Comparison of ENCODE assay signal across 8 cellular contexts in the genomic region with DNA sequence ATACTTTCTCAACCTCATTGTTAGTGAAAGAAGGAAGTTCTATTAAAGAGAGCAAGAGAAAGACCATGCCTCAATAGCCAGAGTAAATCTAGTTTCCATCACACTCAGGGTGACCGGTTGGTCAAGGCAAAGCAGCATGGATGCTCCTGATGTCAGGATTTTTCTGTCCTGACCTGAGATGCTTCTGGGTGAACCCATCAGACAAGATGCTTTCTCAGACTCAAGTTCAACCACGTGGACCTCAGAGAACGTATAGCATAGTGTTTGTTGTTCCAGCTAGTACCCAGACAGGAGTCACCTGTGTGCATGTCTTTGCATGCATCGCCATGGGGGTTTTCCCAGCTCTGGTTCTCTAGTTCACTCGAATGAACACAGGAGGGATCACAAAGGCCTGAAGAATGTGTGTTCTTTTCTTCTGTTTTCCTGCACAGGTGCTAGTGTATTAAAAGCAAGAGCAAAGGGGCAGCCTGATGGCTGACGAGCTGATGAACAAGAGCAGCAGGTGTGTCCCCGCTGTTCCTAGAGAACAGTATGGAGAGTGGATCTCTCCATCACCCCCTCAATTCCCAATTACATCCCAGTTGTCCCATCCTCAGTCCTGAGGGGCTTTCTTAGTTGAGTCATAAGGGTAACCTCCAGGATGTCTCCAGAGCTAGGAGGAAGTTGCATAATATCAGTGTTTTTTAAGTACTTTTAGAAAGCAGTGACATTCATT.
DNase-seq lines count a peak whose midpoint lies in the region; ATAC-seq and TF ChIP-seq lines count a peak whose summit lies in the region.

No MANE protein-coding gene starts in this region.

- no peak overlapping the region for H4K91ac ChIP-seq in neuronal stem cell (ENCODE audit: low read depth, low read length, poor library complexity)

- H3K23ac ChIP-seq in neuronal stem cell (ENCODE audit: low read depth, low read length, poor library complexity) = no peak overlapping the region
- H3K23ac ChIP-seq in mesendoderm (ENCODE audit: low read length) = no peak overlapping the region

- no peak overlapping the region for H2AFZ ChIP-seq in neuronal stem cell (ENCODE audit: low read length)

- H2BK15ac ChIP-seq in neuronal stem cell (ENCODE audit: low read length) (no peak overlapping the region), mesendoderm (replicated peaks; ENCODE audit: low read depth) (no peak overlapping the region)

- no peak for TF ChIP-seq CTCF in GM06990 (IDR thresholded peaks at IDR 0.05; ENCODE audit: insufficient read depth, low read length, poor library complexity, severe bottlenecking)
- no peak for TF ChIP-seq CTCF in colonic mucosa (IDR thresholded peaks at IDR 0.05)
- TF ChIP-seq CTCF in tibial artery (IDR thresholded peaks at IDR 0.05) = no peak

- H3K4me2 ChIP-seq in neuronal stem cell (ENCODE audit: insufficient read depth, low read length, poor library complexity, severe bottlenecking) (no peak overlapping the region), mesendoderm (ENCODE audit: low read length) (no peak overlapping the region)

- H3K9me3 ChIP-seq in colonic mucosa (no peaks in the 10 kb centered on the region), neuronal stem cell (replicated peaks in 1 of 2; ENCODE audit: control insufficient read depth in 2 of 2, insufficient read depth in 1 of 2, low read depth in 1 of 2, low read length in 2 of 2) (no peaks in the 10 kb centered on the region), tibial artery (no peaks in the 10 kb centered on the region)

- H3K27me3 ChIP-seq in GM06990 (replicated peaks; ENCODE audit: control insufficient read depth, insufficient read depth, low read length) (no peaks in the 10 kb centered on the region), colonic mucosa (no peaks in the 10 kb centered on the region), neuronal stem cell (ENCODE audit: control insufficient read depth in 3 of 3, insufficient read depth in 3 of 3, low read depth in 1 of 3, low read length in 3 of 3) (no peaks in the 10 kb centered on the region), mesendoderm (ENCODE audit: insufficient read depth, low read length, poor library complexity) (no peaks in the 10 kb centered on the region), tibial artery (no peaks in the 10 kb centered on the region)

- no peak overlapping the region for H2BK12ac ChIP-seq in neuronal stem cell (ENCODE audit: low read length)

- H2BK5ac ChIP-seq in neuronal stem cell (ENCODE audit: low read length) (no peak overlapping the region), mesendoderm (ENCODE audit: low read length) (no peak overlapping the region)

- no CpG with 5 or more reads among the region's 7 CpGs for WGBS in neuronal stem cell (ENCODE audit: extremely low coverage in 2 of 2, insufficient read length in 2 of 2, insufficient replicate concordance in 1 of 2), 2 donors
- WGBS in mesendoderm (ENCODE audit: extremely low coverage, insufficient coverage, low lambda C conversion rate) = no CpG with 5 or more reads among the region's 7 CpGs

- H3K56ac ChIP-seq in mesendoderm (ENCODE audit: low read length) = no peak overlapping the region

- no peaks in the 10 kb centered on the region for H3K79me2 ChIP-seq in mesendoderm (ENCODE audit: control insufficient read depth, insufficient read depth, low read length)

- H4K8ac ChIP-seq in neuronal stem cell (ENCODE audit: low read depth, low read length) (no peak overlapping the region), mesendoderm (ENCODE audit: low read depth, low read length) (no peak overlapping the region)

- H4K5ac ChIP-seq in mesendoderm (ENCODE audit: low read length) = no peak overlapping the region

- no peak overlapping the region for H2BK120ac ChIP-seq in neuronal stem cell (ENCODE audit: low read depth, low read length)
- no peak overlapping the region for H2BK120ac ChIP-seq in mesendoderm (ENCODE audit: low read depth, low read length)

- no peak overlapping the region for H3K9ac ChIP-seq in colonic mucosa (ENCODE audit: low read depth in 2 of 2, low read length in 2 of 2)
- H3K9ac ChIP-seq in neuronal stem cell (ENCODE audit: low read depth, low read length, poor library complexity) = no peak overlapping the region
- no peak overlapping the region for H3K9ac ChIP-seq in mesendoderm (ENCODE audit: low read length)

- H3K18ac ChIP-seq in neuronal stem cell (ENCODE audit: low read length) = no peak overlapping the region
- no peak overlapping the region for H3K18ac ChIP-seq in mesendoderm (ENCODE audit: low read length)

- H3K4me3 ChIP-seq in GM06990 (replicated peaks; ENCODE audit: low read depth, low read length) (no peak overlapping the region), colonic mucosa (no peak overlapping the region), neuronal stem cell (ENCODE audit: low read length in 2 of 2) (no peak overlapping the region), mesendoderm (ENCODE audit: low read length) (no peak overlapping the region), tibial artery (no peak overlapping the region)

- H2AK5ac ChIP-seq in neuronal stem cell (ENCODE audit: low read depth, low read length) (no peak overlapping the region), mesendoderm (ENCODE audit: low read length) (no peak overlapping the region)

- H3K4ac ChIP-seq in neuronal stem cell (ENCODE audit: low read length) = no peak overlapping the region
- H3K4ac ChIP-seq in mesendoderm (ENCODE audit: low read depth, low read length) = no peak overlapping the region

- no peak overlapping the region for H3K14ac ChIP-seq in neuronal stem cell (ENCODE audit: low read length)

- intact Hi-C loops in colonic mucosa (cut with DNase I) = no loop called here
- intact Hi-C loops in tibial artery (cut with DNase I; ENCODE audit: low total_unique reads) = no loop called here

- H3K4me1 ChIP-seq in colonic mucosa (no peaks in the 10 kb centered on the region), neuronal stem cell (ENCODE audit: control insufficient read depth in 2 of 2, insufficient read depth in 1 of 2, low read depth in 1 of 2, low read length in 2 of 2) (peaks cover 0 to 2% of the 10 kb centered on the region in 2 donors), mesendoderm (ENCODE audit: control insufficient read depth, low read depth, low read length) (no peaks in the 10 kb centered on the region), tibial artery (peaks cover 0 to 13% (median 5%) of the 10 kb centered on the region in 4 donors)

- H3K79me1 ChIP-seq in neuronal stem cell (ENCODE audit: low read depth, low read length) (no peaks in the 10 kb centered on the region), mesendoderm (ENCODE audit: low read length) (no peaks in the 10 kb centered on the region)

- peak; percentile 76 for DNase-seq in GM06990 (ENCODE audit: extremely low read depth, insufficient read length)
- peak; percentile 12 for DNase-seq in colonic mucosa
- no peak for DNase-seq in neuronal stem cell (ENCODE audit: low spot score)
- DNase-seq in mesendoderm = no peak
- DNase-seq in tibial artery = no peak
- no peak for DNase-seq in iPS-NIHi7 (ENCODE audit: extremely low spot score)

- peak; percentile 68 for ATAC-seq in GM19452 (IDR thresholded peaks at IDR 0.05; ENCODE audit: unreplicated experiment)
- peak; percentile 83 for ATAC-seq in HG03432 (IDR thresholded peaks at IDR 0.05; ENCODE audit: unreplicated experiment)

- H3K27ac ChIP-seq in colonic mucosa (peak overlapping the region; percentile 10), neuronal stem cell (replicated peaks; ENCODE audit: low read length) (no peak overlapping the region), mesendoderm (ENCODE audit: low read depth, low read length) (no peak overlapping the region), tibial artery (no peak overlapping the region)

- H3K36me3 ChIP-seq in GM06990 (ENCODE audit: control insufficient read depth, insufficient read depth, low read length) (no peaks in the 10 kb centered on the region), colonic mucosa (no peaks in the 10 kb centered on the region), neuronal stem cell (replicated peaks in 1 of 2; ENCODE audit: control insufficient read depth in 2 of 2, insufficient read depth in 2 of 2, low read length in 2 of 2) (no peaks in the 10 kb centered on the region), mesendoderm (ENCODE audit: control insufficient read depth, insufficient read depth, low read length) (no peaks in the 10 kb centered on the region), tibial artery (no peaks in the 10 kb centered on the region)

Comparison
In these comparisons a context has a peak if more than half of its experiments do, and no peak if none do; other contexts are left out.
1. DNase-seq: peak in GM06990 (single experiment) and colonic mucosa (single experiment); none in neuronal stem cell (single experiment), mesendoderm (single experiment), tibial artery (0 of 2) and iPS-NIHi7 (single experiment).